In the genomic region with DNA sequence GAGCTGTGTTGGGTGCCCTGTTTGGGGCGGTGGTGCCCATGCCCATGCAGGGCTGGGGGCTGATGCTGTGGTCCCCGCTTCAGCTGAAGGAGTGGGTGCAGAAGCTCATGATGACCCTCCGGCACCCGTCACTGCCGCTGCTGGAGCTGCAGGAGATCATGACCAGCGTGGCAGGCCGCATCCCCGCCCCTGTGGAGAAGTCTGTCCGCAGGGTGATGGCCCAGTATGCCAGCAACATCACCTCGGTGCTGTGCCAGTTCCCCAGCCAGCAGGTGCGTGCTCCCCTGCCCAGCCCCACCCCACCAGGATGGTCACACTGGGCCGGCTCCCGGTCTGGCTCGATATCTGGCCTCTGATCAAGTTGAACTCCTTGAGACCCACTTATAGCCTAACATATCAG, we compare ENCODE assay signal across 18 cellular contexts.
A peak's percentile ranks its signal among the peaks of the same experiment; 100 is the strongest.
DNase-seq lines count a peak whose midpoint lies in the region; ATAC-seq and TF ChIP-seq lines count a peak whose summit lies in the region.
"Had no signal": no experiment of that assay in that cellular context is flagged by ENCODE, and none has a peak within 500 bp of the region (broad histone marks: within the 10 kb centered on the region; RNA-seq: fewer than 3 reads in every experiment).

No MANE protein-coding gene starts in this region.

- H3K36me3 ChIP-seq in gastrocnemius medialis: peaks cover 6 to 93% of the 10 kb centered on the region in 2 donors

- H3K36me3 Mint-ChIP-seq in progenitor cell of endocrine pancreas (ENCODE audit: insufficient read depth): peaks cover 10% of the 10 kb centered on the region

- no peak overlapping the region for H3K27ac Mint-ChIP-seq in progenitor cell of endocrine pancreas
- H3K27ac Mint-ChIP-seq: CD14-positive monocyte; CD8-positive, alpha-beta T cell; HFFc6 had no signal

- no peak overlapping the region for H3K27ac ChIP-seq in right cardiac atrium (ENCODE audit: low read length)
- peak overlapping the region; percentile 15 to 87 (median 49) for H3K27ac ChIP-seq in gastrocnemius medialis
- H3K27ac ChIP-seq: BLaER1 had no signal

- no peaks in the 10 kb centered on the region for H3K4me1 Mint-ChIP-seq in progenitor cell of endocrine pancreas (ENCODE audit: low read depth)

- H3K27me3 Mint-ChIP-seq in progenitor cell of endocrine pancreas: no peaks in the 10 kb centered on the region

- H3K4me3 ChIP-seq in right cardiac atrium (ENCODE audit: low read length) (no peak overlapping the region), gastrocnemius medialis (no peak overlapping the region)
- H3K4me3 ChIP-seq: BLaER1 had no signal

- H3K9me3 ChIP-seq in right cardiac atrium (ENCODE audit: control insufficient read depth, low read length): no peaks in the 10 kb centered on the region
- no peaks in the 10 kb centered on the region for H3K9me3 ChIP-seq in gastrocnemius medialis
- H3K9me3 ChIP-seq: BLaER1 had no signal

- WGBS in right cardiac atrium: 91% methylated on average over 14 of the region's 14 CpGs

- in situ Hi-C loops in gastrocnemius medialis (cut with MboI; ENCODE audit: low sequenced_read_pairs in 4 of 4): no loop called here

- TF ChIP-seq POLR2A in gastrocnemius medialis (IDR thresholded peaks at IDR 0.05): no peak

- ATAC-seq in right cardiac atrium (peak; percentile 13 to 25), left cardiac atrium (no peak), left lobe of liver (peak; percentile 44), gastrocnemius medialis (no peak), HG02678 (IDR thresholded peaks at IDR 0.05; ENCODE audit: unreplicated experiment) (no peak)
- ATAC-seq: CD8-positive, alpha-beta T cell; HCT116 had no signal

- DNase-seq in right cardiac atrium: peak in 1 of 3 donors; percentile 53
- no peak for DNase-seq in left cardiac atrium
- no peak for DNase-seq in left lobe of liver (ENCODE audit: low spot score)
- peak in 1 of 2 donors; percentile 55 for DNase-seq in gastrocnemius medialis
- no peak for DNase-seq in globus pallidus (ENCODE audit: low spot score)
- no peak for DNase-seq in progenitor cell of endocrine pancreas (ENCODE audit: low spot score, unreplicated experiment)
- DNase-seq: 8988T; Calu3; CD8-positive, alpha-beta T cell; DMS79 treated with DMSO at 0.1 percent for 48 hours; GF-D8; GOT3; H7; HFFc6 had no signal

- no peak for TF ChIP-seq CTCF in gastrocnemius medialis (IDR thresholded peaks at IDR 0.05 in 4 of 5, conservative IDR thresholded peaks at IDR 0.05 in 1 of 5)
- TF ChIP-seq CTCF in progenitor cell of endocrine pancreas (IDR thresholded peaks at IDR 0.05; ENCODE audit: unreplicated experiment): no peak

- H3K9me3 Mint-ChIP-seq in progenitor cell of endocrine pancreas (ENCODE audit: low read depth): no peaks in the 10 kb centered on the region
- H3K9me3 Mint-ChIP-seq: CD14-positive monocyte; CD8-positive, alpha-beta T cell had no signal

- no peak overlapping the region for H3K4me3 Mint-ChIP-seq in progenitor cell of endocrine pancreas (ENCODE audit: low read depth)
- H3K4me3 Mint-ChIP-seq: CD14-positive monocyte; CD8-positive, alpha-beta T cell; HFFc6 had no signal

- H3K4me1 ChIP-seq in right cardiac atrium (ENCODE audit: control insufficient read depth, insufficient read depth, low read length) (no peaks in the 10 kb centered on the region), gastrocnemius medialis (peaks cover 0 to 10% of the 10 kb centered on the region in 2 donors)
- H3K4me1 ChIP-seq: BLaER1 had no signal

- intact Hi-C loops in right cardiac atrium (cut with DNase I) (no loop called here), left cardiac atrium (cut with DNase I) (no loop called here), gastrocnemius medialis (cut with DNase I; ENCODE audit: low total_unique reads) (no loop called here)

- H3K27me3 ChIP-seq in right cardiac atrium (ENCODE audit: control insufficient read depth, insufficient read depth): no peaks in the 10 kb centered on the region
- H3K27me3 ChIP-seq in gastrocnemius medialis: no peaks in the 10 kb centered on the region
- H3K27me3 ChIP-seq: BLaER1 had no signal

Comparison
In these comparisons a context has a peak if more than half of its experiments do, and no peak if none do; other contexts are left out.
1. ATAC-seq: peak in right cardiac atrium (2 of 2) and left lobe of liver (single experiment); none in left cardiac atrium (0 of 2), gastrocnemius medialis (0 of 2) and HG02678 (single experiment).